ENCODE assay signal across 8 cellular contexts in genomic region chr1:243850013-243850367, GRCh38. TPM values are rescaled to one million over a fixed set of nuclear protein-coding genes. Genes with fewer than 3 reads are reported as not detected.
DNase-seq lines count a peak whose midpoint lies in the region; ATAC-seq and TF ChIP-seq lines count a peak whose summit lies in the region.

TSS of gene AKT3 (minus strand) at chr1:243850243. CDS start at chr1:243843170, 7,073 bp downstream.

- BruUV-seq in Caco-2 (replicated peaks; lab: Mats Ljungman, UMichigan): no TSS peak

- peak within 1 kb of the TSS; percentile 64 for H3K4me3 ChIP-seq in Caco-2 (ENCODE audit: low read depth, low read length)
- H3K4me3 ChIP-seq in coronary artery: peak within 1 kb of the TSS; percentile 82
- H3K4me3 ChIP-seq in lung: peak within 1 kb of the TSS; percentile 85
- H3K4me3 ChIP-seq in tibial artery: peak within 1 kb of the TSS; percentile 90 to 93

- TF ChIP-seq CTCF in Caco-2 (IDR thresholded peaks at IDR 0.05; ENCODE audit: insufficient read depth in 1 of 2, low read depth in 1 of 2, low read length in 1 of 2, severe bottlenecking in 1 of 2, unreplicated experiment in 1 of 2) (no peak), coronary artery (IDR thresholded peaks at IDR 0.05) (no peak), lung (IDR thresholded peaks at IDR 0.05; ENCODE audit: control extremely low read depth, extremely low read depth) (no peak), tibial artery (IDR thresholded peaks at IDR 0.05) (no peak)

- no peak for DNase-seq in Caco-2
- DNase-seq in M059J (ENCODE audit: low read depth): no peak
- DNase-seq in coronary artery (ENCODE audit: low spot score): no peak
- peak; percentile 73 for DNase-seq in lung (ENCODE audit: low spot score)
- DNase-seq in tibial artery: no peak
- DNase-seq in foreskin melanocyte: no peak
- no peak for DNase-seq in AG08396 (ENCODE audit: low spot score)

- H3K4me3 Mint-ChIP-seq in Caco-2 (ENCODE audit: unreplicated experiment): peak within 1 kb of the TSS; percentile 83

- H3K27ac Mint-ChIP-seq in Caco-2 (ENCODE audit: unreplicated experiment): no peak within 1 kb of the TSS

- peaks cover 4% of the 10 kb centered on the region for H3K36me3 Mint-ChIP-seq in Caco-2 (ENCODE audit: insufficient read depth, unreplicated experiment)

- ATAC-seq in lung (ENCODE audit: insufficient read depth, low FRiP score) (peak; percentile 1), HG02981 (IDR thresholded peaks at IDR 0.05; ENCODE audit: unreplicated experiment) (no peak)

- H3K4me1 Mint-ChIP-seq in Caco-2 (ENCODE audit: low read depth, unreplicated experiment): no peaks in the 10 kb centered on the region

- H3K9me3 ChIP-seq in Caco-2 (no peaks in the 10 kb centered on the region), lung (ENCODE audit: control insufficient read depth in 2 of 2, insufficient read depth in 1 of 2, low read length in 1 of 2) (no peaks in the 10 kb centered on the region), tibial artery (no peaks in the 10 kb centered on the region)

- H3K27ac ChIP-seq in coronary artery (peak within 1 kb of the TSS; percentile 98 to 99), lung (ENCODE audit: low read depth in 1 of 2, low read length in 1 of 2) (peak within 1 kb of the TSS; percentile 94), tibial artery (peak within 1 kb of the TSS; percentile 98 to 99)

- H3K9me3 Mint-ChIP-seq in Caco-2 (ENCODE audit: unreplicated experiment): no peaks in the 10 kb centered on the region

- peaks cover 6% of the 10 kb centered on the region for H3K27me3 Mint-ChIP-seq in Caco-2 (ENCODE audit: insufficient read depth, unreplicated experiment)

- CTCF ChIA-PET in Caco-2 (lab: Charles Lee): interaction anchor here (0.6 kb wide), 1 partner anchor 91 kb away, joined by 3 read pairs; no protein-coding TSS in a partner anchor

- 0 out of 2 replicates have a peak, but pooled peaks cover 10% of the 10 kb centered on the region for H3K4me1 ChIP-seq in Caco-2
- peaks cover 2 to 3% of the 10 kb centered on the region in 2 donors for H3K4me1 ChIP-seq in lung (ENCODE audit: control insufficient read depth in 2 of 2, insufficient read depth in 2 of 2, low read length in 2 of 2)
- peaks cover 0 to 40% (median 3%) of the 10 kb centered on the region in 4 donors for H3K4me1 ChIP-seq in tibial artery

- WGBS in lung, 2 donors: 1% methylated on average over 32 of the region's 39 CpGs; no CpG with 5 or more reads in 1 of the 2 donors

- H3K36me3 ChIP-seq in Caco-2 (ENCODE audit: control insufficient read depth, insufficient read depth, low read length) (no peaks in the 10 kb centered on the region), lung (ENCODE audit: control insufficient read depth in 2 of 2, insufficient read depth in 2 of 2, low read length in 2 of 2) (no peaks in the 10 kb centered on the region), tibial artery (no peaks in the 10 kb centered on the region)

- intact Hi-C loops in Caco-2 (cut with micrococcal nuclease; ENCODE audit: unreplicated experiment) (loop anchor here (10.0 kb wide), 1 partner anchor 195 kb away; no protein-coding TSS in a partner anchor), tibial artery (cut with DNase I; ENCODE audit: low total_unique reads) (loop anchor here (5.0 kb wide), 1 partner anchor 197 kb away; no protein-coding TSS in a partner anchor)

- peaks cover 2% of the 10 kb centered on the region for H3K27me3 ChIP-seq in Caco-2 (replicated peaks; ENCODE audit: control insufficient read depth, insufficient read depth, low read length)
- no peaks in the 10 kb centered on the region for H3K27me3 ChIP-seq in lung (ENCODE audit: control insufficient read depth, insufficient read depth)
- H3K27me3 ChIP-seq in tibial artery: no peaks in the 10 kb centered on the region

- POLR2A ChIA-PET in Caco-2 (lab: Charles Lee): no interaction called here

RNA-seq across cellular contexts. Expression of gene AKT3, which starts in this region (rescaled TPM):
- total RNA-seq in Caco-2 (2022): 3.7 and 4.0 TPM in 2 replicates
- 17.0 and 35.8 TPM in 2 replicates for total RNA-seq in M059J (2014; rRNA removed; shearing (Covaris generic))
- total RNA-seq in lung: 10 to 100 TPM; 39.4 to 53.1 TPM
- polyA plus RNA-seq in lung: 1 to 10 TPM; 7.1 to 8.2 TPM
